ENCODE assay signal across 1 cellular context in genomic region chr2:168639024-168639423, GRCh38.
TF ChIP-seq lines count a peak whose summit lies in the region.

No MANE protein-coding gene starts in this region.

TF ChIP-seq in HepG2, 621 proteins besides CTCF, POLR2A, EP300 and RAD21 (continued from another document):
- TF ChIP-seq DRAP1 (CRISPR knock-in tag; IDR thresholded peaks at IDR 0.05) = no peak
- TF ChIP-seq ZNF510 (CRISPR knock-in tag; IDR thresholded peaks at IDR 0.05; ENCODE audit: low read depth) = no peak
